8 cellular contexts compared by ENCODE assay signal in genomic region chr2:181586569-181587076, GRCh38.
DNase-seq lines count a peak whose midpoint lies in the region; ATAC-seq and TF ChIP-seq lines count a peak whose summit lies in the region.

No MANE protein-coding gene starts in this region.

- H3K27me3 ChIP-seq in CD8-positive, alpha-beta T cell (ENCODE audit: insufficient read depth, low read length), result no peaks in the 10 kb centered on the region

- TF ChIP-seq CTCF in natural killer cell (IDR thresholded peaks at IDR 0.05), result no peak
- TF ChIP-seq CTCF in CD8-positive, alpha-beta T cell (IDR thresholded peaks at IDR 0.05), result no peak

- DNase-seq in COR-L47 (lab: John Stamatoyannopoulos, UW), result peak; percentile 84
- DNase-seq in NCI-H82 (lab: John Stamatoyannopoulos, UW), result peak; percentile 99
- DNase-seq in natural killer cell, result no peak
- DNase-seq in CD8-positive, alpha-beta T cell, result no peak
- no peak for DNase-seq in activated CD4-positive, alpha-beta T cell treated with anti-CD3 and anti-CD28 coated beads, Interleukin-2, amount 50 U/mL, for 1 hour
- no peak for DNase-seq in amniotic stem cell (lab: John Stamatoyannopoulos, UW)

- no peaks in the 10 kb centered on the region for H3K36me3 Mint-ChIP-seq in natural killer cell
- no peaks in the 10 kb centered on the region for H3K36me3 Mint-ChIP-seq in CD8-positive, alpha-beta T cell

- peaks cover 10 to 40% of the 10 kb centered on the region in 2 donors for H3K27me3 Mint-ChIP-seq in natural killer cell (ENCODE audit: low read depth in 2 of 2)
- peaks cover 12% of the 10 kb centered on the region for H3K27me3 Mint-ChIP-seq in CD8-positive, alpha-beta T cell (ENCODE audit: low read depth)

- no peaks in the 10 kb centered on the region for H3K36me3 ChIP-seq in CD8-positive, alpha-beta T cell (ENCODE audit: insufficient read depth, low read length)

- no peak overlapping the region for H3K27ac ChIP-seq in CD8-positive, alpha-beta T cell (ENCODE audit: low read depth, low read length)

- CTCF ChIA-PET in CD8-positive, alpha-beta T cell (lab: Charles Lee), result no interaction called here

- no peak overlapping the region for H3K4me3 ChIP-seq in CD8-positive, alpha-beta T cell (ENCODE audit: low read depth, low read length)

- H3K4me1 Mint-ChIP-seq in natural killer cell, result peaks cover 24 to 26% of the 10 kb centered on the region in 2 donors
- peaks cover 8% of the 10 kb centered on the region for H3K4me1 Mint-ChIP-seq in CD8-positive, alpha-beta T cell (ENCODE audit: low read depth)

- no peaks in the 10 kb centered on the region for H3K9me3 Mint-ChIP-seq in natural killer cell
- no peaks in the 10 kb centered on the region for H3K9me3 Mint-ChIP-seq in CD8-positive, alpha-beta T cell

- peak; percentile 97 for ATAC-seq in GM19324 (IDR thresholded peaks at IDR 0.05; ENCODE audit: low FRiP score, unreplicated experiment)
- peak; percentile 96 for ATAC-seq in HG03159 (IDR thresholded peaks at IDR 0.05; ENCODE audit: unreplicated experiment)
- ATAC-seq in natural killer cell, result peak in 2 of 3 donors; percentile 43 to 58
- no peak for ATAC-seq in CD8-positive, alpha-beta T cell

- H3K4me3 Mint-ChIP-seq in natural killer cell, result no peak overlapping the region
- no peak overlapping the region for H3K4me3 Mint-ChIP-seq in CD8-positive, alpha-beta T cell

- no peaks in the 10 kb centered on the region for H3K4me1 ChIP-seq in CD8-positive, alpha-beta T cell (ENCODE audit: insufficient read depth, low read length)

- no peaks in the 10 kb centered on the region for H3K9me3 ChIP-seq in CD8-positive, alpha-beta T cell (ENCODE audit: low read length)

- H3K27ac Mint-ChIP-seq in natural killer cell, result no peak overlapping the region
- H3K27ac Mint-ChIP-seq in CD8-positive, alpha-beta T cell, result no peak overlapping the region

- POLR2A ChIA-PET in CD8-positive, alpha-beta T cell (lab: Charles Lee), result interaction anchor here (1.5 kb wide), 1 partner anchor 13 kb away, joined by 5 read pairs; no protein-coding TSS in a partner anchor

- intact Hi-C loops in natural killer cell (cut with micrococcal nuclease), result no loop called here
- intact Hi-C loops in CD8-positive, alpha-beta T cell (cut with DNase I, micrococcal nuclease), result no loop called here

Comparison
In these comparisons a context has a peak if more than half of its experiments do, and no peak if none do; other contexts are left out.
1. DNase-seq: peak in COR-L47 (single experiment) and NCI-H82 (single experiment); none in natural killer cell (single experiment), CD8-positive, alpha-beta T cell (0 of 7), activated CD4-positive, alpha-beta T cell treated with anti-CD3 and anti-CD28 coated beads, Interleukin-2, amount 50 U/mL, for 1 hour (single experiment) and amniotic stem cell (single experiment).